Comparison of ENCODE assay signal across 6 cellular contexts in the genomic region with DNA sequence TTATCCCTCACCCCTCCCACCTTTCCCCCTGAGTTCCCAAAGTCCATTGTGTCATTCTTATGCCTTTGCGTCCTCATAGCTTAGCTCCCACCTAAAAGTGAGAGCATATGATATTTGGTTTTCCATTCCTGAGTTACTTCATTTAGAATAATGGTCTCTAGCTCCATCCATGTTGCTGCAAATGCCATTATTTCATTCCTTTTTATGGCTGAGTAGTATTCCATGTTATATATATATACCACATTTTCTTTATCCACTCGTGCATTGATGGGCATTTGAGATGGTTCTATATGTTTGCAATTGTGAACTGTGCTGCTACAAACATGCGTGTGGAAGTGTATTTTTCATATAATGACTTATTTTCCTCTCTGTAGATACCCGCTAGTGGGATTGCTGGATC. TPM values are rescaled to one million over a fixed set of nuclear protein-coding genes. Genes with fewer than 3 reads are reported as not detected.
"Had no signal": no experiment of that assay in that cellular context is flagged by ENCODE, and none has a peak within 500 bp of the region (broad histone marks: within the 10 kb centered on the region; RNA-seq: fewer than 3 reads in every experiment).

No MANE protein-coding gene starts in this region.

RNA-seq across cellular contexts. Expression of a gene that starts 26.1 kb away (rescaled TPM):
- total RNA-seq: GM23338, H1, H9, HFFc6, HT1080 had no signal

RNA-seq across cellular contexts. Expression of a gene that starts 39.9 kb away (rescaled TPM):
- total RNA-seq: GM23338, H1, H9, HepG2, HT1080 had no signal

RNA-seq across cellular contexts. Expression of a gene that starts 43.9 kb away (rescaled TPM):
- total RNA-seq: HepG2, HFFc6, HT1080 had no signal
